9 cellular contexts compared by ENCODE assay signal in genomic region chr1:164787834-164788231, GRCh38.
A peak's percentile ranks its signal among the peaks of the same experiment; 100 is the strongest.
DNase-seq lines count a peak whose midpoint lies in the region; TF ChIP-seq lines count a peak whose summit lies in the region.
"Had no signal": no experiment of that assay in that cellular context is flagged by ENCODE, and none has a peak within 500 bp of the region (broad histone marks: within the 10 kb centered on the region; RNA-seq: fewer than 3 reads in every experiment).

No MANE protein-coding gene starts in this region.

- TF ChIP-seq EP300 in SK-N-SH (IDR thresholded peaks at IDR 0.05; ENCODE audit: borderline replicate concordance in 1 of 2, low read depth in 1 of 2, low read length in 1 of 2): no peak

- TF ChIP-seq RAD21 in SK-N-SH (IDR thresholded peaks at IDR 0.05; ENCODE audit: low read length): no peak

- peaks cover 0 to 3% of the 10 kb centered on the region in 2 experiments for H3K36me3 ChIP-seq in SK-N-SH (replicated peaks in 1 of 2; ENCODE audit: control insufficient read depth in 1 of 2, insufficient read depth in 2 of 2, low read length in 1 of 2)

- no peaks in the 10 kb centered on the region for H3K9me2 ChIP-seq in SK-N-SH

- no peak for TF ChIP-seq POLR2A in lower leg skin (IDR thresholded peaks at IDR 0.05)

- no peaks in the 10 kb centered on the region for H3K79me2 ChIP-seq in SK-N-SH (ENCODE audit: insufficient read depth)

- H3K4me2 ChIP-seq in SK-N-SH: no peak overlapping the region

- POLR2A ChIA-PET in SK-N-SH (lab: Yijun Ruan, JAX): no interaction called here

- no peak overlapping the region for H2AFZ ChIP-seq in SK-N-SH (ENCODE audit: low read depth)

- H4K20me1 ChIP-seq in SK-N-SH (ENCODE audit: insufficient read depth): no peaks in the 10 kb centered on the region

- DNase-seq in DMS153 (lab: John Stamatoyannopoulos, UW) (peak; percentile 89), NCI-H2081 (lab: John Stamatoyannopoulos, UW) (peak; percentile 40 to 73), SK-N-SH (no peak), lower leg skin (ENCODE audit: low spot score in 2 of 2) (no peak), iPS-NIHi11 (ENCODE audit: low spot score) (no peak)
- DNase-seq in activated CD4-positive, CD25-positive, alpha-beta regulatory T cell treated with anti-CD3 and anti-CD28 coated beads, Interleukin-2, amount 50 U/mL, for 72 hours: no peak
- no peak for DNase-seq in stimulated activated CD4-positive, alpha-beta T cell treated with anti-CD3 and anti-CD28 coated beads, Interleukin-15, amount 100 ng/mL, for 24 hours

- H3K27me3 ChIP-seq in SK-N-SH (ENCODE audit: insufficient read depth): no peaks in the 10 kb centered on the region
- H3K27me3 ChIP-seq in layer of hippocampus (ENCODE audit: control insufficient read depth, insufficient read depth, low read length): no peaks in the 10 kb centered on the region
- H3K27me3 ChIP-seq: pancreas had no signal

- H3K27ac ChIP-seq in SK-N-SH (ENCODE audit: low read depth in 2 of 2, low read length in 1 of 2) (no peak overlapping the region), layer of hippocampus (ENCODE audit: low read depth, low read length) (peak overlapping the region; percentile 23)

- H3K9ac ChIP-seq in SK-N-SH: no peak overlapping the region

- H3K4me3 ChIP-seq in SK-N-SH (ENCODE audit: low read depth in 2 of 2, low read length in 1 of 2) (no peak overlapping the region), lower leg skin (ENCODE audit: low read depth, poor library complexity, severe bottlenecking) (no peak overlapping the region)
- H3K4me3 ChIP-seq: pancreas had no signal

- 78% methylated on average over 8 of the region's 8 CpGs for WGBS in SK-N-SH (ENCODE audit: low lambda C conversion rate)
- whole genome bisulfite sequencing in lower leg skin, 2 donors: 72 to 73% methylated on average over 8 of the region's 8 CpGs

- no peaks in the 10 kb centered on the region for H3K9me3 ChIP-seq in SK-N-SH
- H3K9me3 ChIP-seq: pancreas had no signal

- H3F3A ChIP-seq in SK-N-SH (replicated peaks; ENCODE audit: insufficient read depth): no peaks in the 10 kb centered on the region

- intact Hi-C loops in lower leg skin (cut with DNase I; ENCODE audit: low total_unique reads): no loop called here

- TF ChIP-seq CTCF in SK-N-SH (IDR thresholded peaks at IDR 0.05) (no peak), lower leg skin (IDR thresholded peaks at IDR 0.05) (no peak)

- H3K4me1 ChIP-seq in SK-N-SH (ENCODE audit: control insufficient read depth in 1 of 2, insufficient read depth in 2 of 2, low read depth in 1 of 2, low read length in 1 of 2): peaks cover 14 to 18% of the 10 kb centered on the region in 2 experiments; a peak in 3 of 4 replicates

- CTCF ChIA-PET in SK-N-SH (lab: Yijun Ruan, JAX): interaction anchor here (0.6 to 4.5 kb wide), 75 partner anchors 8 to 1429 kb away, joined by 3 to 40 read pairs (median 4); partner anchors contain the start of gene PBX1

TF ChIP-seq in SK-N-SH, 30 proteins besides CTCF, POLR2A, EP300 and RAD21:
- TF ChIP-seq, protein P1, sequence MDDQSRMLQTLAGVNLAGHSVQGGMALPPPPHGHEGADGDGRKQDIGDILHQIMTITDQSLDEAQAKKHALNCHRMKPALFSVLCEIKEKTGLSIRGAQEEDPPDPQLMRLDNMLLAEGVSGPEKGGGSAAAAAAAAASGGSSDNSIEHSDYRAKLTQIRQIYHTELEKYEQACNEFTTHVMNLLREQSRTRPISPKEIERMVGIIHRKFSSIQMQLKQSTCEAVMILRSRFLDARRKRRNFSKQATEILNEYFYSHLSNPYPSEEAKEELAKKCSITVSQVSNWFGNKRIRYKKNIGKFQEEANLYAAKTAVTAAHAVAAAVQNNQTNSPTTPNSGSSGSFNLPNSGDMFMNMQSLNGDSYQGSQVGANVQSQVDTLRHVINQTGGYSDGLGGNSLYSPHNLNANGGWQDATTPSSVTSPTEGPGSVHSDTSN (IDR thresholded peaks at IDR 0.05): peak; percentile 47
- no peak for TF ChIP-seq NFIC (IDR thresholded peaks at IDR 0.05; ENCODE audit: borderline replicate concordance)
- TF ChIP-seq TCF12 (IDR thresholded peaks at IDR 0.05): 0 out of 2 replicates have a peak, but pooled peaks have one; percentile 4

Comparison
In these comparisons a context has a peak if more than half of its experiments do, and no peak if none do; other contexts are left out.
1. DNase-seq: peak in DMS153 (single experiment) and NCI-H2081 (2 of 2); none in SK-N-SH (single experiment), activated CD4-positive, CD25-positive, alpha-beta regulatory T cell treated with anti-CD3 and anti-CD28 coated beads, Interleukin-2, amount 50 U/mL, for 72 hours (single experiment), lower leg skin (0 of 2), iPS-NIHi11 (single experiment) and stimulated activated CD4-positive, alpha-beta T cell treated with anti-CD3 and anti-CD28 coated beads, Interleukin-15, amount 100 ng/mL, for 24 hours (single experiment).